Comparison of ENCODE assay signal across 1 cellular context in genomic region chr1:19305880-19306279, GRCh38.
TF ChIP-seq lines count a peak whose summit lies in the region.

No MANE protein-coding gene starts in this region.

TF ChIP-seq in K562, 482 proteins besides CTCF, POLR2A, EP300 and RAD21:
- TF ChIP-seq, protein P1, sequence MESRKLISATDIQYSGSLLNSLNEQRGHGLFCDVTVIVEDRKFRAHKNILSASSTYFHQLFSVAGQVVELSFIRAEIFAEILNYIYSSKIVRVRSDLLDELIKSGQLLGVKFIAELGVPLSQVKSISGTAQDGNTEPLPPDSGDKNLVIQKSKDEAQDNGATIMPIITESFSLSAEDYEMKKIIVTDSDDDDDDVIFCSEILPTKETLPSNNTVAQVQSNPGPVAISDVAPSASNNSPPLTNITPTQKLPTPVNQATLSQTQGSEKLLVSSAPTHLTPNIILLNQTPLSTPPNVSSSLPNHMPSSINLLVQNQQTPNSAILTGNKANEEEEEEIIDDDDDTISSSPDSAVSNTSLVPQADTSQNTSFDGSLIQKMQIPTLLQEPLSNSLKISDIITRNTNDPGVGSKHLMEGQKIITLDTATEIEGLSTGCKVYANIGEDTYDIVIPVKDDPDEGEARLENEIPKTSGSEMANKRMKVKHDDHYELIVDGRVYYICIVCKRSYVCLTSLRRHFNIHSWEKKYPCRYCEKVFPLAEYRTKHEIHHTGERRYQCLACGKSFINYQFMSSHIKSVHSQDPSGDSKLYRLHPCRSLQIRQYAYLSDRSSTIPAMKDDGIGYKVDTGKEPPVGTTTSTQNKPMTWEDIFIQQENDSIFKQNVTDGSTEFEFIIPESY (CRISPR knock-in tag; IDR thresholded peaks at IDR 0.05), result peak; percentile 67; the same call in 1 of the 2 replicates
- no peak for TF ChIP-seq CXXC5 (CRISPR knock-in tag; IDR thresholded peaks at IDR 0.05)
- no peak for TF ChIP-seq ARNT (IDR thresholded peaks at IDR 0.05)
- TF ChIP-seq ATF1 (CRISPR knock-in tag; IDR thresholded peaks at IDR 0.05), result no peak
- TF ChIP-seq ATF1 (tag; IDR thresholded peaks at IDR 0.05), result no peak
- no peak for TF ChIP-seq SLC30A9 (CRISPR knock-in tag; IDR thresholded peaks at IDR 0.05)
- TF ChIP-seq ZNF57 (CRISPR knock-in tag; IDR thresholded peaks at IDR 0.05), result no peak
